In genomic region chr17:50372222-50372621, GRCh38 we compare ENCODE assay signal across 7 cellular contexts. TPM values are rescaled to one million over a fixed set of nuclear protein-coding genes. Genes with fewer than 3 reads are reported as not detected.
A peak's percentile ranks its signal among the peaks of the same experiment; 100 is the strongest.
DNase-seq lines count a peak whose midpoint lies in the region; ATAC-seq and TF ChIP-seq lines count a peak whose summit lies in the region.

No MANE protein-coding gene starts in this region.

- DNase-seq in ascending aorta (ENCODE audit: low spot score in 2 of 2) = no peak
- no peak for DNase-seq in left colon
- no peak for DNase-seq in amygdala (lab: John Stamatoyannopoulos, UW)
- DNase-seq in NCI-H510A (lab: John Stamatoyannopoulos, UW) = no peak
- DNase-seq in stimulated activated naive CD4-positive, alpha-beta T cell treated with Interleukin-2 at 50 U/mL for 16 hours (lab: John Stamatoyannopoulos, UW) = no peak

- no peaks in the 10 kb centered on the region for H3K27me3 ChIP-seq in KMS-11 (ENCODE audit: insufficient read depth, low read depth)
- no peaks in the 10 kb centered on the region for H3K27me3 ChIP-seq in ascending aorta

- peaks cover 26% of the 10 kb centered on the region for H3K79me2 ChIP-seq in KMS-11 (ENCODE audit: insufficient read depth, low read depth)

- H3K4me3 ChIP-seq in KMS-11 (IDR thresholded peaks at IDR 0.05; ENCODE audit: insufficient read depth, low read depth, low read length) (no peak overlapping the region), ascending aorta (peak overlapping the region; percentile 68 to 78)

- peak overlapping the region; percentile 84 for H3K9ac ChIP-seq in KMS-11

- H3K36me3 ChIP-seq in KMS-11 (ENCODE audit: insufficient read depth) (peaks cover 8% of the 10 kb centered on the region; the same call in 1 of the 2 replicates), ascending aorta (peaks cover 21 to 31% of the 10 kb centered on the region in 2 donors)

- H3K9me3 ChIP-seq in ascending aorta = no peaks in the 10 kb centered on the region

- peak overlapping the region; percentile 63 for H3K4me2 ChIP-seq in KMS-11

- H3K27ac ChIP-seq in KMS-11 (peak overlapping the region; percentile 78), ascending aorta (no peak overlapping the region), temporal lobe (ENCODE audit: low read depth, low read length) (peak overlapping the region; percentile 95)

- TF ChIP-seq CTCF in KMS-11 (conservative IDR thresholded peaks at IDR 0.05; ENCODE audit: low read depth, low read length) = no peak
- no peak for TF ChIP-seq CTCF in ascending aorta (IDR thresholded peaks at IDR 0.05)

- no peaks in the 10 kb centered on the region for H4K20me1 ChIP-seq in KMS-11 (ENCODE audit: insufficient read depth)

- ATAC-seq in left colon = peak; percentile 13

- intact Hi-C loops in ascending aorta (cut with DNase I) (loop anchor here (2.0 kb wide), 1 partner anchor 25 kb away; the partner anchor contains the start of gene XYLT2), left colon (cut with DNase I, micrococcal nuclease) (no loop called here)

- peak overlapping the region; percentile 87 for H2AFZ ChIP-seq in KMS-11 (ENCODE audit: low read depth)

- peaks cover 15% of the 10 kb centered on the region for H3K4me1 ChIP-seq in KMS-11 (ENCODE audit: low read depth, poor library complexity, severe bottlenecking)
- peaks cover 0 to 12% of the 10 kb centered on the region in 2 donors for H3K4me1 ChIP-seq in ascending aorta

RNA-seq across cellular contexts. Expression of gene MRPL27, which starts 0.8 kb away (rescaled TPM):
- total RNA-seq in ascending aorta (28.9 TPM), left colon (10 to 100 TPM; 73.4 to 85.4 TPM), temporal lobe (28.8 TPM)

RNA-seq across cellular contexts. Expression of gene EME1, which starts 0.8 kb away (rescaled TPM):
- total RNA-seq in ascending aorta (not detected), left colon (1 to 10 TPM in 1 of 2 donors, under 1 TPM in 1; 0.61 to 1.9 TPM), temporal lobe (0.74 TPM)

RNA-seq across cellular contexts. Expression of gene LRRC59, which starts 25.1 kb away (rescaled TPM):
- total RNA-seq in ascending aorta (91.9 TPM), left colon (100 to 1,000 TPM; 113 to 155 TPM), temporal lobe (35.4 TPM)

RNA-seq across cellular contexts. Expression of gene XYLT2, which starts 26.3 kb away (rescaled TPM):
- total RNA-seq in ascending aorta (51.3 TPM), left colon (10 to 100 TPM; 18.1 to 20.2 TPM), temporal lobe (4.2 TPM)

RNA-seq across cellular contexts. Expression of gene ACSF2, which starts 53.8 kb away (rescaled TPM):
- total RNA-seq in ascending aorta = 26.1 TPM
- total RNA-seq in left colon = 100 to 1,000 TPM; 146 to 150 TPM
- total RNA-seq in temporal lobe = 3.0 TPM

Comparison
In these comparisons a context has a peak if more than half of its experiments do, and no peak if none do; other contexts are left out.
1. H3K27ac ChIP-seq: peak in KMS-11 (single experiment) and temporal lobe (single experiment); none in ascending aorta (0 of 2).